Comparison of ENCODE assay signal across 21 cellular contexts in genomic region chr10:91941426-91941825, GRCh38.
"Had no signal": no experiment of that assay in that cellular context is flagged by ENCODE, and none has a peak within 500 bp of the region (broad histone marks: within the 10 kb centered on the region; RNA-seq: fewer than 3 reads in every experiment).

No MANE protein-coding gene starts in this region.

- H3K27ac ChIP-seq: hepatocyte, neutrophil, psoas muscle, skin epidermis, upper lobe of left lung, uterus had no signal

- ATAC-seq: left cardiac atrium, left ventricle myocardium superior, psoas muscle, sciatic nerve had no signal

- H3K36me3 ChIP-seq: uterus had no signal

- H3K4me1 Mint-ChIP-seq: nephron progenitor cell had no signal

- H2AFZ ChIP-seq: hepatocyte had no signal

- DNase-seq: dermis blood vessel endothelial cell; erythroblast; foreskin melanocyte; head of caudate nucleus; kidney; left cardiac atrium; left ventricle myocardium superior; mesendoderm; naive B cell; nephron progenitor cell; psoas muscle; retina; stimulated activated CD4-positive, alpha-beta T cell treated with anti-CD3 and anti-CD28 coated beads, Interleukin-12 subunit alpha, Interleukin-12 subunit beta, amount 100 ng/mL, for 4 hours; stimulated activated CD4-positive, alpha-beta T cell treated with anti-CD3 and anti-CD28 coated beads, Interleukin-2, amount 100 ng/mL, for 48 hours; stimulated activated naive CD4-positive, alpha-beta T cell treated with Interleukin-2 at 50 U/mL for 16 hours; upper lobe of left lung; uterus had no signal

- H3K9me3 Mint-ChIP-seq: naive B cell, nephron progenitor cell had no signal

- H3K27me3 ChIP-seq: hepatocyte, neutrophil, upper lobe of left lung, uterus had no signal

- H3K27me3 Mint-ChIP-seq: naive B cell had no signal

- H3K4me2 ChIP-seq: hepatocyte had no signal

- H3K4me3 ChIP-seq: hepatocyte, psoas muscle, skin epidermis, upper lobe of left lung, uterus had no signal

- H3K9me3 ChIP-seq: neutrophil, psoas muscle, upper lobe of left lung, uterus had no signal

- H3K4me1 ChIP-seq: psoas muscle, upper lobe of left lung, uterus had no signal

- H3K4me3 Mint-ChIP-seq: naive B cell, nephron progenitor cell had no signal

- H3K27ac Mint-ChIP-seq: naive B cell, nephron progenitor cell had no signal
